Comparison of ENCODE assay signal across 6 cellular contexts in the genomic region with DNA sequence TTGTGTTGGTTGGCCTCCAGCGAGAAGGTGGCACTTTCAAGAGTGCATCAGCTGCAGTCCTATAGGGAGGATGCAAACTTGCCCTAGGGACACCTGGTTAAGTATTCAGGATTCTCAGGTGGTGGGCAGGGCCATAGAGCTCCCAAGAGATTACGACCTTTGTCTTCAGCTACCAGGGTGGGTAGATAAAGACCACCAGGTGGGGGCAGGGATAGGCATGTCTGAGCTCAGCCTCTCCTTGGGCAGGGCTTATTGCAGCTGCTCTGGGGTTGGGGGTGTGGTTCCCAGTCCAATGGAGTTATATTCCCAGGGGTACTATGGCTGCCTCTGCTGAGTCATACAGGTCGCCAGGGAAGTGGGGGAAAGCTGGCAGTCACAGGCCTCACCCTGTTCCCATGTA.
DNase-seq lines count a peak whose midpoint lies in the region; TF ChIP-seq lines count a peak whose summit lies in the region.
"Not testable (repeated sequence)": the region's sequence is repeated elsewhere in the genome, so short reads cannot be mapped to it uniquely, and the experiment has no call there.

No MANE protein-coding gene starts in this region.

- H3K18ac ChIP-seq in mesendoderm (ENCODE audit: low read length): not testable (repeated sequence)
- H3K18ac ChIP-seq in neuronal stem cell (ENCODE audit: low read length): peak overlapping the region; percentile 57

- not testable (repeated sequence) for H3K23ac ChIP-seq in mesendoderm (ENCODE audit: low read length); neuronal stem cell (ENCODE audit: low read depth, low read length, poor library complexity)

- not testable (repeated sequence) for H4K5ac ChIP-seq in mesendoderm (ENCODE audit: low read length)

- H3K4me2 ChIP-seq in mesendoderm (ENCODE audit: low read length); neuronal stem cell (ENCODE audit: insufficient read depth, low read length, poor library complexity, severe bottlenecking): not testable (repeated sequence)

- TF ChIP-seq CTCF in BE2C (IDR thresholded peaks at IDR 0.05; ENCODE audit: low read depth, low read length); NB4 (IDR thresholded peaks at IDR 0.05; ENCODE audit: low read depth, low read length): not testable (repeated sequence)

- not testable (repeated sequence) for H2BK15ac ChIP-seq in mesendoderm (replicated peaks; ENCODE audit: low read depth); neuronal stem cell (ENCODE audit: low read length)

- H2BK12ac ChIP-seq in neuronal stem cell (ENCODE audit: low read length): not testable (repeated sequence)

- H3K27me3 ChIP-seq in BE2C; SJCRH30; mesendoderm (ENCODE audit: insufficient read depth, low read length, poor library complexity); neuronal stem cell (ENCODE audit: control insufficient read depth in 3 of 3, insufficient read depth in 3 of 3, low read depth in 1 of 3, low read length in 3 of 3): not testable (repeated sequence)

- not testable (repeated sequence) for H2AK5ac ChIP-seq in mesendoderm (ENCODE audit: low read length); neuronal stem cell (ENCODE audit: low read depth, low read length)

- H3K4ac ChIP-seq in mesendoderm (ENCODE audit: low read depth, low read length); neuronal stem cell (ENCODE audit: low read length): not testable (repeated sequence)

- H2BK5ac ChIP-seq in mesendoderm (ENCODE audit: low read length); neuronal stem cell (ENCODE audit: low read length): not testable (repeated sequence)

- H3K36me3 ChIP-seq in BE2C; SJCRH30; mesendoderm (ENCODE audit: control insufficient read depth, insufficient read depth, low read length); neuronal stem cell (replicated peaks in 1 of 2; ENCODE audit: control insufficient read depth in 2 of 2, insufficient read depth in 2 of 2, low read length in 2 of 2): not testable (repeated sequence)

- H3K9me3 ChIP-seq in BE2C; SJCRH30 (replicated peaks); neuronal stem cell (replicated peaks in 1 of 2; ENCODE audit: control insufficient read depth in 2 of 2, insufficient read depth in 1 of 2, low read depth in 1 of 2, low read length in 2 of 2): not testable (repeated sequence)

- WGBS in mesendoderm (ENCODE audit: extremely low coverage, insufficient coverage, low lambda C conversion rate): no CpG with 5 or more reads among the region's 3 CpGs
- WGBS in neuronal stem cell (ENCODE audit: extremely low coverage in 2 of 2, insufficient read length in 2 of 2, insufficient replicate concordance in 1 of 2), 2 donors: no CpG with 5 or more reads among the region's 3 CpGs

- not testable (repeated sequence) for H3K27ac ChIP-seq in SJCRH30; mesendoderm (ENCODE audit: low read depth, low read length); neuronal stem cell (replicated peaks; ENCODE audit: low read length)

- DNase-seq in BE2C (peak; percentile 30), NB4 (ENCODE audit: low read depth) (peak; percentile 1), NCI-H2107 treated with DMSO at 0.1 percent for 48 hours (lab: John Stamatoyannopoulos, UW; ENCODE audit: unreplicated experiment) (peak; percentile 43), SJCRH30 (peak; percentile 42), mesendoderm (peak; percentile 23)
- DNase-seq in neuronal stem cell (ENCODE audit: low spot score): not testable (repeated sequence)

- H3K9ac ChIP-seq in mesendoderm (ENCODE audit: low read length); neuronal stem cell (ENCODE audit: low read depth, low read length, poor library complexity): not testable (repeated sequence)

- not testable (repeated sequence) for H4K8ac ChIP-seq in mesendoderm (ENCODE audit: low read depth, low read length); neuronal stem cell (ENCODE audit: low read depth, low read length)

- not testable (repeated sequence) for H2AFZ ChIP-seq in neuronal stem cell (ENCODE audit: low read length)

- not testable (repeated sequence) for H3K4me1 ChIP-seq in BE2C; SJCRH30; mesendoderm (ENCODE audit: control insufficient read depth, low read depth, low read length); neuronal stem cell (ENCODE audit: control insufficient read depth in 2 of 2, insufficient read depth in 1 of 2, low read depth in 1 of 2, low read length in 2 of 2)

- not testable (repeated sequence) for TF ChIP-seq POLR2A in NB4 (IDR thresholded peaks at IDR 0.05; ENCODE audit: extremely low read depth, insufficient read length)

- peak overlapping the region; percentile 21 for H3K14ac ChIP-seq in neuronal stem cell (ENCODE audit: low read length)

- not testable (repeated sequence) for H3K4me3 ChIP-seq in BE2C (ENCODE audit: low read depth, low read length); NB4 (ENCODE audit: low read depth, low read length); SJCRH30; mesendoderm (ENCODE audit: low read length)
- H3K4me3 ChIP-seq in neuronal stem cell (ENCODE audit: low read length in 2 of 2): peak overlapping the region in 1 of 2 donors; percentile 6

- not testable (repeated sequence) for H4K91ac ChIP-seq in neuronal stem cell (ENCODE audit: low read depth, low read length, poor library complexity)

- not testable (repeated sequence) for H3K79me2 ChIP-seq in mesendoderm (ENCODE audit: control insufficient read depth, insufficient read depth, low read length)

- not testable (repeated sequence) for H3K79me1 ChIP-seq in mesendoderm (ENCODE audit: low read length); neuronal stem cell (ENCODE audit: low read depth, low read length)

- not testable (repeated sequence) for H2BK120ac ChIP-seq in mesendoderm (ENCODE audit: low read depth, low read length); neuronal stem cell (ENCODE audit: low read depth, low read length)

- not testable (repeated sequence) for H3K56ac ChIP-seq in mesendoderm (ENCODE audit: low read length)
